Comparison of ENCODE assay signal across 8 cellular contexts in the genomic region with DNA sequence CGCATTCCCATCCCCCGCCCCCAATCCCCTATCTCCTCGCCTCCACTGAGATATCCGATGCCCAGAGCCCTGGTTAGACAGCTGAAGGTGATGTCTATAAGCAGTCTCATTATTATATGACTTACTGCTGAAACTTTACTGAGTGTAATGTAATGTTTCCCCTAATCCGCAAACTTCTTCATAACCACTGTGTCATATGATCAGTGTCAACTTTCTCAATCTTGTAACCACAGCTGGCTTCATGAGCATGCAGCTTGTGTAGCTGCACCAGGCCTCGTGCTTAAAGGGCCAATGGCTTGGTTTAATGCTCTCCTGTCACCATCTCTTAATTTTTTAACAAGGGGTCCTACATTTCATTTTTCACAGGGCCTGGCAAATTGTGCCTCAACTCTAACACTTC.
DNase-seq lines count a peak whose midpoint lies in the region; ATAC-seq and TF ChIP-seq lines count a peak whose summit lies in the region.

No MANE protein-coding gene starts in this region.

- no peaks in the 10 kb centered on the region for H3K27me3 ChIP-seq in OCI-LY3 (ENCODE audit: low read depth, low read length)

- no peak for TF ChIP-seq CTCF in AG09319 (IDR thresholded peaks at IDR 0.05; ENCODE audit: low read depth, low read length)
- TF ChIP-seq CTCF in OCI-LY3 (IDR thresholded peaks at IDR 0.05; ENCODE audit: low read depth, low read length): no peak
- TF ChIP-seq CTCF in foreskin fibroblast (IDR thresholded peaks at IDR 0.05; ENCODE audit: low read depth, low read length): no peak

- H3K4me3 ChIP-seq in OCI-LY3 (ENCODE audit: low read length): peak overlapping the region; percentile 12
- no peak overlapping the region for H3K4me3 ChIP-seq in foreskin fibroblast (ENCODE audit: low read depth in 1 of 2, low read length in 2 of 2)

- H3K9ac ChIP-seq in OCI-LY3 (ENCODE audit: low read length): peak overlapping the region; percentile 4; the same call in 1 of the 2 replicates

- ATAC-seq in GM21447 (IDR thresholded peaks at IDR 0.05; ENCODE audit: unreplicated experiment) (peak; percentile 55), HG03354 (IDR thresholded peaks at IDR 0.05; ENCODE audit: poor library complexity, severe bottlenecking, unreplicated experiment) (no peak), GM18867 (IDR thresholded peaks at IDR 0.05; ENCODE audit: unreplicated experiment) (no peak)

- POLR2A ChIA-PET in HEK293T (lab: Yijun Ruan, JAX): no interaction called here

- H3K27ac ChIP-seq in OCI-LY3 (ENCODE audit: low read length): peak overlapping the region; percentile 71

- peak overlapping the region; percentile 53 for H3K4me2 ChIP-seq in OCI-LY3 (ENCODE audit: low read length)

- DNase-seq in AG09319 (ENCODE audit: extremely low read depth, low read depth): peak; percentile 24
- peak; percentile 63 to 69 for DNase-seq in foreskin fibroblast
- DNase-seq in HEK293T (ENCODE audit: extremely low spot score): no peak
- DNase-seq in kidney glomerular epithelial cell (lab: John Stamatoyannopoulos, UW): no peak

- no peaks in the 10 kb centered on the region for H3K9me3 ChIP-seq in OCI-LY3 (ENCODE audit: insufficient read depth, low read length)

- peaks cover 31% of the 10 kb centered on the region for H3K4me1 ChIP-seq in OCI-LY3 (ENCODE audit: low read length)

- H3K36me3 ChIP-seq in OCI-LY3 (replicated peaks; ENCODE audit: low read depth, low read length): no peaks in the 10 kb centered on the region

- no peaks in the 10 kb centered on the region for H4K20me1 ChIP-seq in OCI-LY3 (ENCODE audit: insufficient read depth, low read length)

- H2AFZ ChIP-seq in OCI-LY3 (ENCODE audit: low read depth, low read length): peak overlapping the region; percentile 27; the same call in 1 of the 2 replicates

- H3K79me2 ChIP-seq in OCI-LY3 (ENCODE audit: low read length): no peaks in the 10 kb centered on the region

- CTCF ChIA-PET in HEK293T (lab: Yijun Ruan, JAX): interaction anchor here (0.7 to 0.9 kb wide), 2 partner anchors 51 to 335 kb away, joined by 3 to 6 read pairs; no protein-coding TSS in a partner anchor

TF ChIP-seq in HEK293T, 16 proteins besides CTCF, POLR2A, EP300 and RAD21:
- TF ChIP-seq SP1 (IDR thresholded peaks at IDR 0.05): no peak
- TF ChIP-seq ELF4 (IDR thresholded peaks at IDR 0.05): no peak
- TF ChIP-seq HDGF (IDR thresholded peaks at IDR 0.05; ENCODE audit: borderline replicate concordance): no peak
- no peak for TF ChIP-seq SUZ12 (IDR thresholded peaks at IDR 0.05)
- TF ChIP-seq ARNT (IDR thresholded peaks at IDR 0.05): no peak
- TF ChIP-seq L3MBTL2 (conservative IDR thresholded peaks at IDR 0.05): no peak
- no peak for TF ChIP-seq TARDBP (IDR thresholded peaks at IDR 0.05)
- TF ChIP-seq FOXM1 (IDR thresholded peaks at IDR 0.05; ENCODE audit: borderline replicate concordance): no peak
- TF ChIP-seq ZNF384 (IDR thresholded peaks at IDR 0.05): no peak
- no peak for TF ChIP-seq BHLHE40 (IDR thresholded peaks at IDR 0.05; ENCODE audit: borderline replicate concordance)
- no peak for TF ChIP-seq LEF1 (IDR thresholded peaks at IDR 0.05; ENCODE audit: borderline replicate concordance)
- TF ChIP-seq FOXK2 (IDR thresholded peaks at IDR 0.05): no peak

Comparison
In these comparisons a context has a peak if more than half of its experiments do, and no peak if none do; other contexts are left out.
1. DNase-seq: peak in AG09319 (single experiment) and foreskin fibroblast (2 of 2); none in HEK293T (single experiment) and kidney glomerular epithelial cell (single experiment).